10 cellular contexts compared by ENCODE assay signal in genomic region chr2:219576505-219577388, GRCh38. TPM values are rescaled to one million over a fixed set of nuclear protein-coding genes. Genes with fewer than 3 reads are reported as not detected.
DNase-seq lines count a peak whose midpoint lies in the region; ATAC-seq, FAIRE-seq and TF ChIP-seq lines count a peak whose summit lies in the region.
"Had no signal": no experiment of that assay in that cellular context is flagged by ENCODE, and none has a peak within 500 bp of the region (broad histone marks: within the 10 kb centered on the region; RNA-seq: fewer than 3 reads in every experiment).

No MANE protein-coding gene starts in this region.

- peak overlapping the region; percentile 63 for H3K4me2 ChIP-seq in astrocyte (ENCODE audit: low read length)

- no peak for ATAC-seq in HG02973 (IDR thresholded peaks at IDR 0.05; ENCODE audit: unreplicated experiment)
- no peak for ATAC-seq in naive thymus-derived CD8-positive, alpha-beta T cell
- ATAC-seq: activated CD8-positive, alpha-beta memory T cell treated with anti-CD3 and anti-CD28 coated beads, Interleukin-2, amount 10 ng/mL, durations not matched to agents 7 days and 5 days had no signal

- peaks cover 11% of the 10 kb centered on the region for H3K27me3 ChIP-seq in astrocyte (ENCODE audit: insufficient read depth, low read length)

- H3K4me3 Mint-ChIP-seq in astrocyte (ENCODE audit: unreplicated experiment) (no peak overlapping the region), nephron (peak overlapping the region; percentile 28 to 57 (median 37))
- H3K4me3 Mint-ChIP-seq in naive thymus-derived CD8-positive, alpha-beta T cell, result no peak overlapping the region
- H3K4me3 Mint-ChIP-seq: activated CD8-positive, alpha-beta memory T cell treated with anti-CD3 and anti-CD28 coated beads, Interleukin-2, amount 10 ng/mL, durations not matched to agents 7 days and 5 days had no signal

- peak overlapping the region; percentile 64 for H2AFZ ChIP-seq in astrocyte (ENCODE audit: low read depth, low read length)

- H3K36me3 Mint-ChIP-seq in astrocyte (ENCODE audit: low read depth, unreplicated experiment) (no peaks in the 10 kb centered on the region), nephron (ENCODE audit: low read depth) (no peaks in the 10 kb centered on the region)
- no peaks in the 10 kb centered on the region for H3K36me3 Mint-ChIP-seq in naive thymus-derived CD8-positive, alpha-beta T cell
- H3K36me3 Mint-ChIP-seq: activated CD8-positive, alpha-beta memory T cell treated with anti-CD3 and anti-CD28 coated beads, Interleukin-2, amount 10 ng/mL, durations not matched to agents 7 days and 5 days had no signal

- H3K4me1 Mint-ChIP-seq in astrocyte (ENCODE audit: low read depth, unreplicated experiment) (peaks cover 16% of the 10 kb centered on the region), nephron (peaks cover 45% of the 10 kb centered on the region)
- H3K4me1 Mint-ChIP-seq in naive thymus-derived CD8-positive, alpha-beta T cell, result peaks cover 0 to 1% (median under 1%) of the 10 kb centered on the region in 4 donors
- H3K4me1 Mint-ChIP-seq: activated CD8-positive, alpha-beta memory T cell treated with anti-CD3 and anti-CD28 coated beads, Interleukin-2, amount 10 ng/mL, durations not matched to agents 7 days and 5 days had no signal

- FAIRE-seq in astrocyte (lab: Jason Lieb, UNC), result no peak

- no peaks in the 10 kb centered on the region for H3K9me3 ChIP-seq in astrocyte (ENCODE audit: insufficient read depth, low read depth, low read length)

- no peaks in the 10 kb centered on the region for H3K36me3 ChIP-seq in astrocyte (ENCODE audit: insufficient read depth, low read length)

- H3K27ac Mint-ChIP-seq in astrocyte (ENCODE audit: unreplicated experiment), result peak overlapping the region; percentile 34
- peak overlapping the region; percentile 63 to 95 (median 64) for H3K27ac Mint-ChIP-seq in nephron
- H3K27ac Mint-ChIP-seq in naive thymus-derived CD8-positive, alpha-beta T cell, result no peak overlapping the region
- H3K27ac Mint-ChIP-seq: activated CD8-positive, alpha-beta memory T cell treated with anti-CD3 and anti-CD28 coated beads, Interleukin-2, amount 10 ng/mL, durations not matched to agents 7 days and 5 days had no signal

- H3K4me3 ChIP-seq in astrocyte (ENCODE audit: insufficient read depth, low read depth, low read length), result no peak overlapping the region

- H3K9ac ChIP-seq in astrocyte (ENCODE audit: low read length), result no peak overlapping the region

- H3K27ac ChIP-seq in astrocyte (ENCODE audit: low read depth, low read length), result no peak overlapping the region

- H3K79me2 ChIP-seq in astrocyte (ENCODE audit: insufficient read depth, low read length), result no peaks in the 10 kb centered on the region

- no peaks in the 10 kb centered on the region for H4K20me1 ChIP-seq in astrocyte (ENCODE audit: insufficient read depth, low read length)

- H3K9me3 Mint-ChIP-seq in astrocyte (ENCODE audit: unreplicated experiment) (no peaks in the 10 kb centered on the region), nephron (no peaks in the 10 kb centered on the region)
- no peaks in the 10 kb centered on the region for H3K9me3 Mint-ChIP-seq in naive thymus-derived CD8-positive, alpha-beta T cell

- no peak for TF ChIP-seq CTCF in astrocyte (IDR thresholded peaks at IDR 0.05; ENCODE audit: insufficient read depth, low read depth, low read length)
- TF ChIP-seq CTCF in nephron (IDR thresholded peaks at IDR 0.05; ENCODE audit: unreplicated experiment in 3 of 3), result no peak

- H3K27me3 Mint-ChIP-seq in astrocyte (ENCODE audit: low read depth, unreplicated experiment), result no peaks in the 10 kb centered on the region
- peaks cover 7% of the 10 kb centered on the region for H3K27me3 Mint-ChIP-seq in nephron (ENCODE audit: low read depth)
- H3K27me3 Mint-ChIP-seq in naive thymus-derived CD8-positive, alpha-beta T cell, result peaks cover 17 to 50% (median 28%) of the 10 kb centered on the region in 5 donors

- POLR2A ChIA-PET in naive thymus-derived CD8-positive, alpha-beta T cell (lab: Charles Lee), result no interaction called here

- DNase-seq in DMS53 treated with DMSO at 0.1 percent for 48 hours (lab: John Stamatoyannopoulos, UW; ENCODE audit: unreplicated experiment), result peak; percentile 39
- DNase-seq in NCI-H146 (lab: John Stamatoyannopoulos, UW), result peak; percentile 42
- peak; percentile 6 for DNase-seq in astrocyte (ENCODE audit: low read depth)
- no peak for DNase-seq in stimulated activated CD4-positive, alpha-beta T cell treated with anti-CD3 and anti-CD28 coated beads, Interleukin-12 subunit alpha, Interleukin-12 subunit beta, amount 100 ng/mL, for 4 hours
- no peak for DNase-seq in naive thymus-derived CD8-positive, alpha-beta T cell
- no peak for DNase-seq in DMS114 treated with DMSO at 0.1 percent for 48 hours (lab: John Stamatoyannopoulos, UW; ENCODE audit: unreplicated experiment)
- DNase-seq: activated CD8-positive, alpha-beta memory T cell treated with anti-CD3 and anti-CD28 coated beads, Interleukin-2, amount 10 ng/mL, durations not matched to agents 7 days and 5 days; stimulated activated CD4-positive, alpha-beta T cell treated with anti-CD3 and anti-CD28 coated beads, Interleukin-4, amount 100 ng/mL, for 1 hour had no signal

- H3K4me1 ChIP-seq in astrocyte (ENCODE audit: insufficient read depth, low read length), result peaks cover 12% of the 10 kb centered on the region

RNA-seq across cellular contexts. Expression of gene INHA, which starts 4.6 kb away (rescaled TPM):
- 0.52 and 0.99 TPM in 2 replicates for total RNA-seq in astrocyte
- not detected for total RNA-seq in naive thymus-derived CD8-positive, alpha-beta T cell
- not detected for polyA plus RNA-seq in naive thymus-derived CD8-positive, alpha-beta T cell
- total RNA-seq: activated CD8-positive, alpha-beta memory T cell treated with anti-CD3 and anti-CD28 coated beads, Interleukin-2, amount 10 ng/mL, durations not matched to agents 7 days and 5 days had no signal

RNA-seq across cellular contexts. Expression of gene OBSL1, which starts 5.4 kb away (rescaled TPM):
- total RNA-seq in astrocyte, result 77.5 and 88.1 TPM in 2 replicates
- 1 to 10 TPM in 1 of 2 experiments, under 1 TPM in 1; 0.96 to 1.1 TPM for total RNA-seq in naive thymus-derived CD8-positive, alpha-beta T cell
- not detected for polyA plus RNA-seq in naive thymus-derived CD8-positive, alpha-beta T cell

RNA-seq across cellular contexts. Expression of gene STK11IP, which starts 20.9 kb away (rescaled TPM):
- 24.9 TPM in 2 replicates for total RNA-seq in astrocyte
- 10 to 100 TPM; 42.7 to 50.2 TPM for total RNA-seq in naive thymus-derived CD8-positive, alpha-beta T cell
- 1 to 10 TPM; 5.4 to 9.3 (median 6.6) TPM for polyA plus RNA-seq in naive thymus-derived CD8-positive, alpha-beta T cell

RNA-seq across cellular contexts. Expression of gene TMEM198, which starts 32.9 kb away (rescaled TPM):
- total RNA-seq in astrocyte, result 3.8 TPM in 2 replicates
- total RNA-seq in naive thymus-derived CD8-positive, alpha-beta T cell, result under 1 TPM; 0.36 to 0.49 TPM
- under 1 TPM in 1 of 3 donors, not detected in 2; 0.21 TPM for polyA plus RNA-seq in naive thymus-derived CD8-positive, alpha-beta T cell

RNA-seq across cellular contexts. Expression of gene CHPF, which starts 33.1 kb away (rescaled TPM):
- 151 and 163 TPM in 2 replicates for total RNA-seq in astrocyte
- 1 to 10 TPM; 3.7 to 3.8 TPM for total RNA-seq in naive thymus-derived CD8-positive, alpha-beta T cell
- polyA plus RNA-seq in naive thymus-derived CD8-positive, alpha-beta T cell, result 1 to 10 TPM; 3.8 to 4.2 (median 4.2) TPM

Comparison
In these comparisons a context has a peak if more than half of its experiments do, and no peak if none do; other contexts are left out.
1. DNase-seq: peak in DMS53 treated with DMSO at 0.1 percent for 48 hours (single experiment), NCI-H146 (single experiment) and astrocyte (single experiment); none in stimulated activated CD4-positive, alpha-beta T cell treated with anti-CD3 and anti-CD28 coated beads, Interleukin-12 subunit alpha, Interleukin-12 subunit beta, amount 100 ng/mL, for 4 hours (single experiment), naive thymus-derived CD8-positive, alpha-beta T cell (0 of 10) and DMS114 treated with DMSO at 0.1 percent for 48 hours (single experiment).
2. H3K27ac Mint-ChIP-seq: peak in astrocyte (single experiment) and nephron (3 of 3); none in naive thymus-derived CD8-positive, alpha-beta T cell (0 of 10).
3. H3K4me3 Mint-ChIP-seq: peak in nephron (3 of 3); none in astrocyte (single experiment) and naive thymus-derived CD8-positive, alpha-beta T cell (0 of 10).
4. RNA of gene OBSL1, which starts 5.4 kb away (total RNA-seq): 77.5 to 88.1 TPM in astrocyte; 0.96 to 1.1 TPM in naive thymus-derived CD8-positive, alpha-beta T cell; every median in the first group is over 10 times any median in the second.